ENCODE assay signal across 15 cellular contexts in the genomic region with DNA sequence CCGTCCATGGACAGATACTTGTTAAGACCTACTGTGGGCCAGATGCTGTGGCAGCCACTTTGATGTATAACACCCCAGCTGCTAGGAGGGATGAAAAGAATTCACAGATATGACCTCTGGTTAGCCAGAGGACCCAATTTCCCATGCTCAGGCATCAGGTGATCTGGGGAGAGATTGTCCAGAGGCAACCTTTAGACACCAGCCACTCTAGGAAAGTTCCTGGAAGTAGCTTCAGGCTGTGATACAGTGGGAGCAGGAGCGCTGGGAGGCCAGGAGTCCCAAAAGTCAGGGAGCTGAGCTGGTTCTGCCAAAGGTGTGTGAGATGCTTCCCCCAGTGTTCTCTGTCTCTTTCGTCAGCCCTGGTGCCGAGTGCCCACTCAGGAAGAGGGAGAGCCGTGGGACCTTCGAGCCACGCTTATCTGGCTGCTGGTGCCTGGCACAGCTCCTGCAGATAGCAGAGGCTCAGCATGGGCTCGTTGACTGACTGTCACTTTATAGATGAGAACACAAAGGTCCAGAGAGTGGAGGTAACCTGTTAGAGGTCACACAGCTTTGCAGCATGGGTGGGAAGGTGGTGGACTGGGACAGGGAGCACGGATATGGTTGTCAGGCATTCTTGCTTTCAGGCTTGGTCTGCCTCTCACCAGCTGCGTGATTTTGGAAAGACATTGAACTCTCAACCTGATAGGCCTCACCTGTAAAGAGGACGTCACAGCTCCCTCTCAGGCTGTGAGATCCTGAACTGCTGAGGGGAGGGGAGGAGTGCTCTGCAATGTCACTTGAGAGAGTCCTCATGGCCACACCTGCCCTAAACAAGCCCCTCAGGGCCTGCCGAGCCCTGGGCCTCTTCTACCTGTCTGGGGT. TPM values are rescaled to one million over a fixed set of nuclear protein-coding genes. Genes with fewer than 3 reads are reported as not detected.
A peak's percentile ranks its signal among the peaks of the same experiment; 100 is the strongest.
DNase-seq lines count a peak whose midpoint lies in the region; ATAC-seq and TF ChIP-seq lines count a peak whose summit lies in the region.
"Had no signal": no experiment of that assay in that cellular context is flagged by ENCODE, and none has a peak within 500 bp of the region (broad histone marks: within the 10 kb centered on the region; RNA-seq: fewer than 3 reads in every experiment).

No MANE protein-coding gene starts in this region.

- H3K4me3 Mint-ChIP-seq in GM23338 = no peak overlapping the region
- H3K4me3 Mint-ChIP-seq: activated CD8-positive, alpha-beta memory T cell treated with anti-CD3 and anti-CD28 coated beads, Interleukin-2, amount 10 ng/mL, durations not matched to agents 7 days and 5 days had no signal

- H3K4me1 ChIP-seq in GM23338 (ENCODE audit: insufficient read depth) = peaks cover 19% of the 10 kb centered on the region
- peaks cover 8% of the 10 kb centered on the region for H3K4me1 ChIP-seq in prostate gland (replicated peaks)

- H2AFZ ChIP-seq in GM23338 = peak overlapping the region; percentile 52; the same call in 1 of the 2 replicates
- H2AFZ ChIP-seq: GM23248 had no signal

- intact Hi-C loops in left colon (cut with DNase I, micrococcal nuclease) (no loop called here), prostate gland (cut with DNase I) (no loop called here)

- no peaks in the 10 kb centered on the region for H3K79me2 ChIP-seq in GM23338 (replicated peaks; ENCODE audit: insufficient read depth)

- H3K27ac ChIP-seq in GM23338 (ENCODE audit: low read depth) = no peak overlapping the region
- peak overlapping the region; percentile 74 for H3K27ac ChIP-seq in RWPE1
- peak overlapping the region; percentile 62 to 70 for H3K27ac ChIP-seq in prostate gland
- H3K27ac ChIP-seq: GM23248, suprapubic skin had no signal

- H3K9me3 ChIP-seq in prostate gland = no peaks in the 10 kb centered on the region
- H3K9me3 ChIP-seq: suprapubic skin had no signal

- no peaks in the 10 kb centered on the region for H3K9me2 ChIP-seq in GM23338 (ENCODE audit: insufficient read depth)

- H3K4me3 ChIP-seq in GM23338 = no peak overlapping the region
- H3K4me3 ChIP-seq in prostate gland = no peak overlapping the region
- H3K4me3 ChIP-seq: GM23248, suprapubic skin had no signal

- DNase-seq in GM23338 (ENCODE audit: low spot score) (no peak), RWPE1 (ENCODE audit: low spot score) (no peak), left colon (no peak), prostate gland (ENCODE audit: low spot score) (no peak), G401 (ENCODE audit: low spot score) (no peak), anterior cingulate cortex (lab: John Stamatoyannopoulos, UW) (no peak), cerebellum (ENCODE audit: low spot score) (no peak)
- DNase-seq: activated CD4-positive, CD25-positive, alpha-beta regulatory T cell; activated CD8-positive, alpha-beta memory T cell treated with anti-CD3 and anti-CD28 coated beads, Interleukin-2, amount 10 ng/mL, durations not matched to agents 7 days and 5 days; activated gamma-delta T cell treated with Interleukin-2 at 50 U/mL for 16 hours; C1 segment of cervical spinal cord; GM23248; NCI-H2029 had no signal

- H3K27me3 ChIP-seq in GM23338 (ENCODE audit: insufficient read depth) (peaks cover 9% of the 10 kb centered on the region), prostate gland (replicated peaks; ENCODE audit: insufficient read depth) (no peaks in the 10 kb centered on the region)
- H3K27me3 ChIP-seq: suprapubic skin had no signal

- no peak for TF ChIP-seq POLR2A in prostate gland (IDR thresholded peaks at IDR 0.05)

- CTCF ChIA-PET in RWPE1 (lab: Yijun Ruan, JAX) = interaction anchor here (0.6 kb wide), 1 partner anchor 1354 kb away, joined by 4 read pairs; no protein-coding TSS in a partner anchor

- no peaks in the 10 kb centered on the region for H4K20me1 ChIP-seq in GM23338 (replicated peaks; ENCODE audit: insufficient read depth)

- H3F3A ChIP-seq in GM23338 (replicated peaks; ENCODE audit: low read depth) = no peaks in the 10 kb centered on the region

- 70% methylated on average over 11 of the region's 12 CpGs for WGBS in prostate gland

- TF ChIP-seq CTCF in GM23338 (conservative IDR thresholded peaks at IDR 0.05; ENCODE audit: low read depth in 2 of 2) (no peak), RWPE1 (conservative IDR thresholded peaks at IDR 0.05; ENCODE audit: low read depth) (no peak), prostate gland (IDR thresholded peaks at IDR 0.05) (no peak)

- H3K36me3 Mint-ChIP-seq in GM23338 (ENCODE audit: low read depth) = 0 out of 3 replicates have a peak, but pooled peaks cover 3% of the 10 kb centered on the region

- H3K27ac Mint-ChIP-seq in GM23338 = no peak overlapping the region
- H3K27ac Mint-ChIP-seq: activated CD8-positive, alpha-beta memory T cell treated with anti-CD3 and anti-CD28 coated beads, Interleukin-2, amount 10 ng/mL, durations not matched to agents 7 days and 5 days had no signal

- peak overlapping the region; percentile 32; the same call in 1 of the 2 replicates for H3K4me2 ChIP-seq in GM23338

- no peaks in the 10 kb centered on the region for H3K36me3 ChIP-seq in GM23338 (ENCODE audit: insufficient read depth)
- no peaks in the 10 kb centered on the region for H3K36me3 ChIP-seq in prostate gland
- H3K36me3 ChIP-seq: suprapubic skin had no signal

- peak; percentile 49 for ATAC-seq in GM23338
- peak; percentile 62 for ATAC-seq in left colon
- no peak for ATAC-seq in GM19463 (IDR thresholded peaks at IDR 0.05; ENCODE audit: unreplicated experiment)
- ATAC-seq: activated CD8-positive, alpha-beta memory T cell treated with anti-CD3 and anti-CD28 coated beads, Interleukin-2, amount 10 ng/mL, durations not matched to agents 7 days and 5 days had no signal

- in situ Hi-C loops in G401 (cut with HindIII; ENCODE audit: low sequenced_read_pairs) = no loop called here

- H3K4me1 Mint-ChIP-seq in GM23338 = peaks cover 37% of the 10 kb centered on the region

- H3K27me3 Mint-ChIP-seq in GM23338 (ENCODE audit: insufficient read depth, low read depth, poor library complexity) = peaks cover 16% of the 10 kb centered on the region

- POLR2A ChIA-PET in RWPE1 (lab: Yijun Ruan, JAX; ENCODE audit: low non-redundant PET) = no interaction called here

- no peaks in the 10 kb centered on the region; the same call in 2 of the 3 replicates for H3K9me3 Mint-ChIP-seq in GM23338

TF ChIP-seq in GM23338, 12 proteins besides CTCF, POLR2A, EP300 and RAD21 (continues in another document):
- TF ChIP-seq EZH2 (IDR thresholded peaks at IDR 0.05; ENCODE audit: low read depth, unreplicated experiment) = no peak
- no peak for TF ChIP-seq EZH2phosphoT487 (IDR thresholded peaks at IDR 0.05; ENCODE audit: unreplicated experiment)
- no peak for TF ChIP-seq ZNF114 (CRISPR knock-in tag; IDR thresholded peaks at IDR 0.05)
- no peak for TF ChIP-seq NANOG (IDR thresholded peaks at IDR 0.05; ENCODE audit: borderline replicate concordance)
- no peak for TF ChIP-seq CREB1 (CRISPR knock-in tag; IDR thresholded peaks at IDR 0.05; ENCODE audit: low read depth)

RNA-seq across cellular contexts. Expression of gene RALB, which starts 7.8 kb away (rescaled TPM):
- 16.4 and 17.4 TPM in 2 replicates for total RNA-seq in GM23338 (2014; rRNA removed; shearing (Covaris generic))
- 15.2 and 16.2 TPM in 2 replicates for polyA plus RNA-seq in GM23338 (2016; fragmentation: Nextera tagmentation; extraction: Ambion mirVana)
- total RNA-seq in left colon (10 to 100 TPM; 81.9 to 92.1 TPM), prostate gland (100 to 1,000 TPM in 1 of 2 donors, 10 to 100 TPM in 1; 92.6 to 132 TPM), cerebellum (24.0 TPM)
- total RNA-seq in G401 (2014; rRNA removed; shearing (Covaris generic)) = 61.3 and 71.8 TPM in 2 replicates

RNA-seq across cellular contexts. Expression of gene TMEM185B, which starts 21.7 kb away (rescaled TPM):
- 15.2 and 24.4 TPM in 2 replicates for total RNA-seq in GM23338 (2014; rRNA removed; shearing (Covaris generic))
- polyA plus RNA-seq in GM23338 (2016; fragmentation: Nextera tagmentation; extraction: Ambion mirVana) = 3.9 and 6.1 TPM in 2 replicates
- total RNA-seq in left colon (10 to 100 TPM; 12.1 to 12.5 TPM), prostate gland (10 to 100 TPM; 53.7 to 72.3 TPM), cerebellum (16.6 TPM)
- 24.2 and 26.1 TPM in 2 replicates for total RNA-seq in G401 (2014; rRNA removed; shearing (Covaris generic))
